12 cellular contexts compared by ENCODE assay signal in genomic region chr2:160368988-160369935, GRCh38.
DNase-seq lines count a peak whose midpoint lies in the region; ATAC-seq, FAIRE-seq and TF ChIP-seq lines count a peak whose summit lies in the region.
"Had no signal": no experiment of that assay in that cellular context is flagged by ENCODE, and none has a peak within 500 bp of the region (broad histone marks: within the 10 kb centered on the region; RNA-seq: fewer than 3 reads in every experiment).

No MANE protein-coding gene starts in this region.

- intact Hi-C loops in naive thymus-derived CD4-positive, alpha-beta T cell (cut with micrococcal nuclease): loop anchor here in 1 of 2 donors (1.0 kb wide), 1 partner anchor 8 kb away; no protein-coding TSS in a partner anchor

- no peaks in the 10 kb centered on the region; the same call in 1 of the 2 replicates for H3K27me3 Mint-ChIP-seq in HFFc6 (ENCODE audit: insufficient read depth)
- no peaks in the 10 kb centered on the region for H3K27me3 Mint-ChIP-seq in naive thymus-derived CD4-positive, alpha-beta T cell
- H3K27me3 Mint-ChIP-seq: activated CD4-positive, alpha-beta T cell treated with anti-CD3 and anti-CD28 coated beads, Interleukin-2, amount 10 ng/mL, durations not matched to agents 24 days and 14 days had no signal

- no peak overlapping the region for H3K18ac ChIP-seq in H1 (ENCODE audit: extremely low read depth, low read length)

- CTCF ChIA-PET in A549 (lab: Yijun Ruan, JAX) (interaction anchor here (0.7 to 2.2 kb wide), 4 partner anchors 8 to 52 kb away, joined by 3 to 4 read pairs (median 3); no protein-coding TSS in a partner anchor), H1 (lab: Charles Lee; ENCODE audit: partially characterized antibody) (no interaction called here)
- CTCF ChIA-PET in naive thymus-derived CD4-positive, alpha-beta T cell (lab: Charles Lee): interaction anchor here (0.7 kb wide), 2 partner anchors 60 to 793 kb away, joined by 3 to 4 read pairs; no protein-coding TSS in a partner anchor

- peak overlapping the region; percentile 25; the same call in 1 of the 2 replicates for H2AK5ac ChIP-seq in H1 (ENCODE audit: low read depth, low read length)

- TF ChIP-seq CTCF in A549 (IDR thresholded peaks at IDR 0.05): no peak
- TF ChIP-seq CTCF in HFFc6 (IDR thresholded peaks at IDR 0.05): no peak
- TF ChIP-seq CTCF in H1 (IDR thresholded peaks at IDR 0.05; ENCODE audit: control extremely low read depth in 1 of 3, insufficient read depth in 1 of 3, low read depth in 1 of 3, low read length in 3 of 3): no peak

- H3K4me1 ChIP-seq in A549 (peaks cover 100% of the 10 kb centered on the region), H1 (replicated peaks in 1 of 4; ENCODE audit: control insufficient read depth in 3 of 4, insufficient read depth in 4 of 4, low read length in 3 of 4) (peaks cover 5 to 17% (median 13%) of the 10 kb centered on the region in 4 experiments; a peak in 5 of 7 replicates)
- H3K4me1 ChIP-seq in naive thymus-derived CD4-positive, alpha-beta T cell (ENCODE audit: control insufficient read depth in 2 of 2, insufficient read depth in 2 of 2, low read length in 2 of 2): peaks cover 40 to 47% of the 10 kb centered on the region in 2 donors

- H3K4me3 ChIP-seq in A549 (no peak overlapping the region), H1 (ENCODE audit: extremely low read depth in 1 of 4, insufficient read depth in 2 of 4, low read depth in 3 of 4, low read length in 4 of 4) (no peak overlapping the region)
- no peak overlapping the region for H3K4me3 ChIP-seq in naive thymus-derived CD4-positive, alpha-beta T cell (ENCODE audit: low read length)
- H3K4me3 ChIP-seq: neural progenitor cell had no signal

- no peaks in the 10 kb centered on the region for H3K27me3 ChIP-seq in H1 (replicated peaks in 1 of 4; ENCODE audit: control insufficient read depth in 3 of 4, extremely low read depth in 1 of 4, insufficient read depth in 3 of 4, low read length in 3 of 4)
- H3K27me3 ChIP-seq in naive thymus-derived CD4-positive, alpha-beta T cell (ENCODE audit: control insufficient read depth in 2 of 2, insufficient read depth in 2 of 2, low read length in 2 of 2): no peaks in the 10 kb centered on the region
- H3K27me3 ChIP-seq: neural progenitor cell had no signal

- TF ChIP-seq EP300 in A549 (IDR thresholded peaks at IDR 0.05): no peak
- TF ChIP-seq EP300 in H1 (IDR thresholded peaks at IDR 0.05; ENCODE audit: borderline replicate concordance in 1 of 2, low read depth in 2 of 2, low read length in 2 of 2): no peak

- H3K14ac ChIP-seq in H1 (ENCODE audit: insufficient read length): no peak overlapping the region

- peaks cover 5% of the 10 kb centered on the region for H3K79me1 ChIP-seq in H1 (ENCODE audit: low read depth, low read length)

- H2BK5ac ChIP-seq in H1 (ENCODE audit: low read depth, low read length): no peak overlapping the region

- H3K27ac ChIP-seq in A549: peak overlapping the region in 1 of 2 experiments; percentile 61; a peak in 3 of 6 replicates
- no peak overlapping the region for H3K27ac ChIP-seq in H1 (ENCODE audit: low read depth, low read length)
- H3K27ac ChIP-seq in naive thymus-derived CD4-positive, alpha-beta T cell (ENCODE audit: low read depth, low read length): no peak overlapping the region
- H3K27ac ChIP-seq: C4-2B, neural progenitor cell had no signal

- H2BK20ac ChIP-seq in H1 (ENCODE audit: low read length): no peak overlapping the region

- peaks cover 0 to 3% (median 0%) of the 10 kb centered on the region in 4 experiments; a peak in 1 of 8 replicates for H3K36me3 ChIP-seq in H1 (ENCODE audit: control insufficient read depth in 2 of 4, insufficient read depth in 4 of 4, low read length in 3 of 4)
- H3K36me3 ChIP-seq in naive thymus-derived CD4-positive, alpha-beta T cell (ENCODE audit: control insufficient read depth in 2 of 3, insufficient read depth in 3 of 3, low read length in 3 of 3): peaks cover 0 to 11% (median 0%) of the 10 kb centered on the region in 3 experiments
- H3K36me3 ChIP-seq: neural progenitor cell had no signal

- no peak overlapping the region for H2BK120ac ChIP-seq in H1 (replicated peaks; ENCODE audit: low read depth, low read length)

- TF ChIP-seq RAD21 in A549 (conservative IDR thresholded peaks at IDR 0.05 in 1 of 2, IDR thresholded peaks at IDR 0.05 in 1 of 2) (no peak), H1 (IDR thresholded peaks at IDR 0.05 in 1 of 2, conservative IDR thresholded peaks at IDR 0.05 in 1 of 2; ENCODE audit: low read depth in 2 of 2, low read length in 2 of 2) (no peak)

- H3K23me2 ChIP-seq in H1 (ENCODE audit: low read depth, low read length): no peaks in the 10 kb centered on the region

- H4K91ac ChIP-seq in H1 (replicated peaks; ENCODE audit: insufficient read length, low read length): no peak overlapping the region

- FAIRE-seq in A549 (lab: Jason Lieb, UNC): no peak
- no peak for FAIRE-seq in H1 (lab: Jason Lieb, UNC)

- H3K9me3 ChIP-seq in A549 (no peaks in the 10 kb centered on the region), H1 (ENCODE audit: insufficient read depth in 2 of 2, low read depth in 1 of 2, low read length in 1 of 2) (no peaks in the 10 kb centered on the region)
- no peaks in the 10 kb centered on the region for H3K9me3 ChIP-seq in naive thymus-derived CD4-positive, alpha-beta T cell (ENCODE audit: control insufficient read depth in 2 of 3, low read length in 3 of 3)

- H4K20me1 ChIP-seq in H1 (replicated peaks in 1 of 2; ENCODE audit: control insufficient read depth in 1 of 2, insufficient read depth in 2 of 2, low read length in 2 of 2): peaks cover 2% of the 10 kb centered on the region in 2 experiments

- no peak overlapping the region for H4K8ac ChIP-seq in H1 (ENCODE audit: extremely low read depth, insufficient read depth, low read length)

- peak overlapping the region; percentile 53 for H3K4me3 Mint-ChIP-seq in HFFc6
- H3K4me3 Mint-ChIP-seq in naive thymus-derived CD4-positive, alpha-beta T cell: peak overlapping the region in 8 of 10 donors; percentile 33 to 70 (median 54)
- H3K4me3 Mint-ChIP-seq: activated CD4-positive, alpha-beta T cell treated with anti-CD3 and anti-CD28 coated beads, Interleukin-2, amount 10 ng/mL, durations not matched to agents 24 days and 14 days; neural progenitor cell had no signal

- H3K23ac ChIP-seq in H1 (ENCODE audit: insufficient read length): no peak overlapping the region

- no peak overlapping the region for H3K4ac ChIP-seq in H1 (replicated peaks; ENCODE audit: insufficient read length, low read depth, low read length)

- DNase-seq in A549 (ENCODE audit: low read depth in 1 of 2, low spot score in 1 of 2): no peak
- DNase-seq in HFFc6: no peak
- DNase-seq in H1 (ENCODE audit: low read depth in 1 of 2, low spot score in 2 of 2): no peak
- no peak for DNase-seq in naive thymus-derived CD4-positive, alpha-beta T cell
- DNase-seq in activated CD4-positive, alpha-beta T cell treated with anti-CD3 and anti-CD28 coated beads, Interleukin-2, amount 50 U/mL, for 48 hours: no peak
- DNase-seq: activated CD4-positive, alpha-beta T cell treated with anti-CD3 and anti-CD28 coated beads, Interleukin-2, amount 10 ng/mL, durations not matched to agents 24 days and 14 days; anterior cingulate cortex had no signal

- H3K4me2 ChIP-seq in A549 (peak overlapping the region; percentile 16; the same call in 2 of the 3 replicates), H1 (ENCODE audit: insufficient read depth in 1 of 2, low read depth in 2 of 2, low read length in 2 of 2) (no peak overlapping the region)
- H3K4me2 ChIP-seq: neural progenitor cell had no signal

- no peak overlapping the region for H3K56ac ChIP-seq in H1 (replicated peaks; ENCODE audit: insufficient read length, low read depth, low read length)

- H2BK12ac ChIP-seq in H1 (ENCODE audit: low read depth, low read length): no peak overlapping the region; the same call in 1 of the 2 replicates

- no peak overlapping the region for H4K5ac ChIP-seq in H1 (ENCODE audit: insufficient read length, low read depth, low read length)

- H3K9me3 Mint-ChIP-seq in HFFc6: no peaks in the 10 kb centered on the region
- no peaks in the 10 kb centered on the region for H3K9me3 Mint-ChIP-seq in naive thymus-derived CD4-positive, alpha-beta T cell
- H3K9me3 Mint-ChIP-seq: activated CD4-positive, alpha-beta T cell treated with anti-CD3 and anti-CD28 coated beads, Interleukin-2, amount 10 ng/mL, durations not matched to agents 24 days and 14 days; neural progenitor cell had no signal

- peaks cover 39% of the 10 kb centered on the region for H3K36me3 Mint-ChIP-seq in HFFc6 (ENCODE audit: low read depth)
- H3K36me3 Mint-ChIP-seq in naive thymus-derived CD4-positive, alpha-beta T cell: peaks cover 8 to 28% (median 19%) of the 10 kb centered on the region in 5 donors

- H3K4me1 Mint-ChIP-seq in HFFc6 (ENCODE audit: low read depth): peaks cover 99% of the 10 kb centered on the region
- H3K4me1 Mint-ChIP-seq in naive thymus-derived CD4-positive, alpha-beta T cell: peaks cover 54 to 98% (median 84%) of the 10 kb centered on the region in 7 donors

- POLR2A ChIA-PET in A549 (lab: Yijun Ruan, JAX): no interaction called here
- POLR2A ChIA-PET in H1 (lab: Charles Lee; ENCODE audit: partially characterized antibody): interaction anchor here (0.8 kb wide), 2 partner anchors 38 to 637 kb away, joined by 3 read pairs; no protein-coding TSS in a partner anchor
- POLR2A ChIA-PET in naive thymus-derived CD4-positive, alpha-beta T cell (lab: Charles Lee): no interaction called here

- no peak; a peak in 1 of 6 replicates for ATAC-seq in A549
- no peak for ATAC-seq in naive thymus-derived CD4-positive, alpha-beta T cell
- no peak for ATAC-seq in HG03280 (IDR thresholded peaks at IDR 0.05; ENCODE audit: unreplicated experiment)
- ATAC-seq in HG03457 (IDR thresholded peaks at IDR 0.05; ENCODE audit: unreplicated experiment): no peak
- ATAC-seq in HG02759 (IDR thresholded peaks at IDR 0.05; ENCODE audit: unreplicated experiment): no peak

- H3K27ac Mint-ChIP-seq in HFFc6: peak overlapping the region; percentile 87
- peak overlapping the region in 4 of 9 donors; percentile 43 to 83 (median 68) for H3K27ac Mint-ChIP-seq in naive thymus-derived CD4-positive, alpha-beta T cell
- H3K27ac Mint-ChIP-seq: activated CD4-positive, alpha-beta T cell treated with anti-CD3 and anti-CD28 coated beads, Interleukin-2, amount 10 ng/mL, durations not matched to agents 24 days and 14 days; neural progenitor cell had no signal

- no peak overlapping the region for H3K9ac ChIP-seq in H1 (replicated peaks in 1 of 4; ENCODE audit: extremely low read depth in 1 of 4, low read depth in 3 of 4, low read length in 3 of 4)
- H3K9ac ChIP-seq: neural progenitor cell had no signal

- TF ChIP-seq POLR2A in A549 (IDR thresholded peaks at IDR 0.05; ENCODE audit: low read length) (no peak), H1 (IDR thresholded peaks at IDR 0.05; ENCODE audit: control extremely low read depth in 1 of 2, low read depth in 2 of 2, low read length in 2 of 2) (no peak)

- H2AFZ ChIP-seq in H1 (ENCODE audit: low read length): no peak overlapping the region
- H2AFZ ChIP-seq: neural progenitor cell had no signal

- H2BK15ac ChIP-seq in H1 (ENCODE audit: low read length): no peak overlapping the region

- peaks cover 4 to 73% of the 10 kb centered on the region in 2 experiments; a peak in 3 of 4 replicates for H3K79me2 ChIP-seq in H1 (ENCODE audit: control insufficient read depth in 1 of 2, insufficient read depth in 2 of 2, low read length in 2 of 2)

- WGBS in A549 (ENCODE audit: missing lambda C conversion rate): 83% methylated on average over 7 of the region's 7 CpGs
- 90% methylated on average over 7 of the region's 7 CpGs; no CpG with 5 or more reads in 1 of the 2 experiments for whole genome bisulfite sequencing in H1 (ENCODE audit: extremely low coverage in 1 of 2, insufficient coverage in 1 of 2, insufficient read length in 1 of 2, insufficient replicate concordance in 2 of 2, low coverage in 1 of 2, low lambda C conversion rate in 2 of 2, missing lambda C conversion rate in 1 of 2), 2 experiments
